In the genomic region with DNA sequence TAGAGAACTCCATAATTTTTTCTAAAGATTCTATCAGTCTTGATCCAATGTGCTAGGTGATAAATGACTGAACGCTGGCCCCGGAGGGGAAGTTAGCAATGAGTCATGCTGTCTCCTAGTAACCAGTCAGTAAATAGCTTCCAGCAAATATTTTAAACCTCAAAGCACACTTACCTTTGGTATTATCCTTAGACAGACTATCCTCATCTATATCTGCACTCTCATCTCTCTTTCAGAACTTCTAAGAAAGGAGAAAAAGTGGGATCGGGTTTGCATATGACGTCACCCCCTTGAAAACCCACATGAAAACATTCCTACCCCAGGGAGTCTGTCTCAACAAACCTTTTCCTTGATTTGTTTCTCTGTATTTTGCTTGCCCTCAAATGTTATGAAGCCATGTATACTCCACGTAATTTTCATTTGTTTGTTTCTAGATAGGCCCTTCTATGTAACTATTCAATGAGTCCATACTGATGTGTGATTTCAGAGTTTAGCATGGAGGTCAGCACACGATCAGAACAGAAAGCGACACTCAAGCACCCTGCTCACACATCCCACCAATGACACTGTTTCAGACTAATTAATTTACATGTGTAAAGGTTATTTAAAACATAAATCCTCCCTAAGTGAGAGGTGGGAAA, we compare ENCODE assay signal across 9 cellular contexts.
DNase-seq lines count a peak whose midpoint lies in the region; ATAC-seq, FAIRE-seq and TF ChIP-seq lines count a peak whose summit lies in the region.
"Had no signal": no experiment of that assay in that cellular context is flagged by ENCODE, and none has a peak within 500 bp of the region (broad histone marks: within the 10 kb centered on the region; RNA-seq: fewer than 3 reads in every experiment).

No MANE protein-coding gene starts in this region.

- no peaks in the 10 kb centered on the region for H3K27me3 ChIP-seq in bronchial epithelial cell (ENCODE audit: control insufficient read depth, insufficient read depth, low read length)

- intact Hi-C loops in mucosa of descending colon (cut with DNase I, micrococcal nuclease): no loop called here

- ATAC-seq in GM18858 (IDR thresholded peaks at IDR 0.05; ENCODE audit: unreplicated experiment): peak; percentile 81
- ATAC-seq in HG03103 (IDR thresholded peaks at IDR 0.05; ENCODE audit: low read depth, unreplicated experiment): peak; percentile 75
- peak; percentile 78 for ATAC-seq in mucosa of descending colon

- no peak for FAIRE-seq in bronchial epithelial cell (lab: Jason Lieb, UNC)

- no peaks in the 10 kb centered on the region for H3K9me3 ChIP-seq in mucosa of descending colon

- no peaks in the 10 kb centered on the region for H3K4me1 ChIP-seq in mucosa of descending colon (ENCODE audit: low read depth)
- H3K4me1 ChIP-seq: parathyroid adenoma had no signal

- TF ChIP-seq CTCF in bronchial epithelial cell (IDR thresholded peaks at IDR 0.05; ENCODE audit: insufficient read depth, low read length, severe bottlenecking): no peak
- TF ChIP-seq CTCF in mucosa of descending colon (IDR thresholded peaks at IDR 0.05): no peak

- no peak overlapping the region for H3K4me3 ChIP-seq in bronchial epithelial cell (ENCODE audit: low read depth, low read length)
- no peak overlapping the region for H3K4me3 ChIP-seq in mucosa of descending colon

- peak; percentile 32 for DNase-seq in Ammon's horn (ENCODE audit: low spot score)
- peak; percentile 83 for DNase-seq in NCI-H748 treated with DMSO at 0.1 percent for 48 hours (lab: John Stamatoyannopoulos, UW)
- DNase-seq in bronchial epithelial cell (ENCODE audit: low read depth): peak; percentile 96
- no peak for DNase-seq in mucosa of descending colon
- DNase-seq in substantia nigra (lab: John Stamatoyannopoulos, UW): no peak
- DNase-seq in NCI-H2227 (lab: John Stamatoyannopoulos, UW; ENCODE audit: unreplicated experiment): no peak

- H3K36me3 ChIP-seq in bronchial epithelial cell (ENCODE audit: control insufficient read depth, insufficient read depth, low read length) (no peaks in the 10 kb centered on the region), mucosa of descending colon (ENCODE audit: low read depth) (no peaks in the 10 kb centered on the region)

- H3K27ac ChIP-seq in substantia nigra (ENCODE audit: low read depth, low read length, poor library complexity, severe bottlenecking): no peak overlapping the region
- H3K27ac ChIP-seq: parathyroid adenoma had no signal

Comparison
In these comparisons a context has a peak if more than half of its experiments do, and no peak if none do; other contexts are left out.
1. DNase-seq: peak in Ammon's horn (single experiment), NCI-H748 treated with DMSO at 0.1 percent for 48 hours (single experiment) and bronchial epithelial cell (single experiment); none in mucosa of descending colon (0 of 3), substantia nigra (0 of 49) and NCI-H2227 (single experiment).
2. Peak in every context shown above with its lines, with median percentiles within 50 percentile points of each other: ATAC-seq.